18 cellular contexts compared by ENCODE assay signal in genomic region chr9:87071473-87071872, GRCh38.
A peak's percentile ranks its signal among the peaks of the same experiment; 100 is the strongest.
DNase-seq lines count a peak whose midpoint lies in the region; FAIRE-seq and TF ChIP-seq lines count a peak whose summit lies in the region.
"Had no signal": no experiment of that assay in that cellular context is flagged by ENCODE, and none has a peak within 500 bp of the region (broad histone marks: within the 10 kb centered on the region; RNA-seq: fewer than 3 reads in every experiment).

No MANE protein-coding gene starts in this region.

- H4K20me1 ChIP-seq in mammary epithelial cell (ENCODE audit: insufficient read depth, low read length) = no peaks in the 10 kb centered on the region
- no peaks in the 10 kb centered on the region for H4K20me1 ChIP-seq in keratinocyte (ENCODE audit: control insufficient read depth, extremely low read depth, insufficient read depth, low read length)

- no peaks in the 10 kb centered on the region for H3K79me1 ChIP-seq in trophoblast cell (ENCODE audit: low read length)

- H3K4ac ChIP-seq in trophoblast cell (ENCODE audit: low read depth, low read length) = no peak overlapping the region

- H3K9ac ChIP-seq in mammary epithelial cell (ENCODE audit: insufficient read depth, low read length) (no peak overlapping the region), keratinocyte (ENCODE audit: control insufficient read depth, extremely low read depth, insufficient read depth, low read length) (no peak overlapping the region), trophoblast cell (ENCODE audit: low read length) (no peak overlapping the region)

- no peaks in the 10 kb centered on the region for H3K9me1 ChIP-seq in keratinocyte (ENCODE audit: control insufficient read depth, extremely low read depth, insufficient read depth, low read length)

- no peak overlapping the region for H4K12ac ChIP-seq in trophoblast cell (ENCODE audit: low read depth, low read length)

- H2AFZ ChIP-seq in mammary epithelial cell (ENCODE audit: low read depth, low read length) = no peak overlapping the region
- no peak overlapping the region for H2AFZ ChIP-seq in keratinocyte (ENCODE audit: control insufficient read depth, low read length)
- H2AFZ ChIP-seq in trophoblast cell (ENCODE audit: insufficient read depth, low read length, poor library complexity) = no peak overlapping the region

- 0% methylated on average over 1 of the region's 3 CpGs for WGBS in mammary epithelial cell (ENCODE audit: low coverage, missing lambda C conversion rate)
- WGBS in trophoblast cell (ENCODE audit: extremely low coverage, insufficient coverage, insufficient read length) = no CpG with 5 or more reads among the region's 3 CpGs

- no peak overlapping the region for H4K91ac ChIP-seq in trophoblast cell (ENCODE audit: low read depth, low read length)

- H3K4me2 ChIP-seq in mammary epithelial cell (ENCODE audit: insufficient read depth, low read depth, low read length) (no peak overlapping the region), keratinocyte (ENCODE audit: control insufficient read depth, extremely low read depth, insufficient read depth, low read depth, low read length) (no peak overlapping the region), trophoblast cell (ENCODE audit: low read length) (no peak overlapping the region)
- H3K4me2 ChIP-seq: A549 had no signal

- H3K9me3 ChIP-seq in mammary epithelial cell (replicated peaks; ENCODE audit: insufficient read depth, low read length) = peaks cover 5% of the 10 kb centered on the region
- peaks cover 5% of the 10 kb centered on the region for H3K9me3 ChIP-seq in keratinocyte (ENCODE audit: control insufficient read depth, low read depth, low read length)
- H3K9me3 ChIP-seq in trophoblast cell (ENCODE audit: insufficient read depth, low read depth, low read length) = no peaks in the 10 kb centered on the region
- H3K9me3 ChIP-seq: A549, BE2C, SJSA1 had no signal

- no peaks in the 10 kb centered on the region for H3K79me2 ChIP-seq in mammary epithelial cell (ENCODE audit: insufficient read depth, low read length)
- H3K79me2 ChIP-seq in keratinocyte (ENCODE audit: control insufficient read depth, insufficient read depth, low read length) = no peaks in the 10 kb centered on the region
- H3K79me2 ChIP-seq in trophoblast cell (ENCODE audit: control insufficient read depth, insufficient read depth, low read length, poor library complexity) = no peaks in the 10 kb centered on the region

- H3K27ac ChIP-seq in mammary epithelial cell (ENCODE audit: insufficient read depth, low read depth, low read length) (peak overlapping the region; percentile 77), keratinocyte (ENCODE audit: control insufficient read depth, insufficient read depth, low read length) (peak overlapping the region; percentile 23), trophoblast cell (ENCODE audit: low read depth, low read length) (no peak overlapping the region)
- H3K27ac ChIP-seq: A549, SJSA1 had no signal

- H3K4me1 ChIP-seq in mammary epithelial cell (ENCODE audit: insufficient read depth, low read length) (peaks cover 22% of the 10 kb centered on the region), keratinocyte (ENCODE audit: control insufficient read depth, extremely low read depth, insufficient read depth, low read length) (peaks cover 4% of the 10 kb centered on the region), trophoblast cell (ENCODE audit: control insufficient read depth in 1 of 2, insufficient read depth in 2 of 2, low read length in 2 of 2) (no peaks in the 10 kb centered on the region)
- H3K4me1 ChIP-seq: A549, BE2C, SJSA1 had no signal

- H3K4me3 ChIP-seq in AG10803 (ENCODE audit: low read length) (no peak overlapping the region), mammary epithelial cell (replicated peaks in 1 of 3; ENCODE audit: insufficient read depth in 1 of 3, low read depth in 2 of 3, low read length in 3 of 3) (no peak overlapping the region), keratinocyte (ENCODE audit: control insufficient read depth in 2 of 3, extremely low read depth in 1 of 3, insufficient read depth in 2 of 3, low read depth in 1 of 3, low read length in 3 of 3) (no peak overlapping the region), trophoblast cell (ENCODE audit: low read depth, low read length) (no peak overlapping the region)
- H3K4me3 ChIP-seq: A549, GM12878, SJSA1 had no signal

- H3K27me3 ChIP-seq in mammary epithelial cell (ENCODE audit: insufficient read depth, low read length) = no peaks in the 10 kb centered on the region
- no peaks in the 10 kb centered on the region for H3K27me3 ChIP-seq in keratinocyte (ENCODE audit: control insufficient read depth, extremely low read depth, insufficient read depth, low read length)
- H3K27me3 ChIP-seq in trophoblast cell (ENCODE audit: insufficient read depth, low read length) = no peaks in the 10 kb centered on the region
- H3K27me3 ChIP-seq: BE2C, SJSA1 had no signal

- dilution Hi-C loops in mammary epithelial cell (cut with HindIII; ENCODE audit: low sequenced_read_pairs) (no loop called here), keratinocyte (cut with MboI; ENCODE audit: extremely low pct_ligation_motif_present, low sequenced_read_pairs) (no loop called here)

- in situ Hi-C loops in mammary epithelial cell (cut with MboI; ENCODE audit: low sequenced_read_pairs in 2 of 2) = no loop called here

- peak; percentile 6 for DNase-seq in AG10803 (ENCODE audit: low read depth)
- peak; percentile 12 for DNase-seq in M059J (ENCODE audit: low read depth)
- peak; percentile 97 for DNase-seq in mammary epithelial cell
- peak; percentile 54 for DNase-seq in keratinocyte (ENCODE audit: low read depth, low spot score)
- no peak for DNase-seq in DMS53 treated with DMSO at 0.1 percent for 48 hours (lab: John Stamatoyannopoulos, UW; ENCODE audit: unreplicated experiment)
- DNase-seq in trophoblast cell = no peak
- no peak for DNase-seq in activated CD4-positive, alpha-beta T cell treated with anti-CD3 and anti-CD28 coated beads, Interleukin-2, amount 50 U/mL, for 1 hour
- no peak for DNase-seq in effector CD8-positive, alpha-beta T cell (lab: John Stamatoyannopoulos, UW)
- DNase-seq: BE2C, DMS79 treated with DMSO at 0.1 percent for 48 hours, GOT3, NCI-H1417, NCI-H187, NCI-H2107, NCI-H510A had no signal

- H2BK12ac ChIP-seq in trophoblast cell (ENCODE audit: low read length) = no peak overlapping the region

- intact Hi-C loops in mammary epithelial cell (cut with micrococcal nuclease) = loop anchor here (1.0 to 2.0 kb wide), 2 partner anchors 36 to 89 kb away; no protein-coding TSS in a partner anchor

- no peaks in the 10 kb centered on the region for H3K36me3 ChIP-seq in mammary epithelial cell (ENCODE audit: insufficient read depth, low read length)
- H3K36me3 ChIP-seq in keratinocyte (ENCODE audit: control insufficient read depth in 2 of 2, extremely low read depth in 1 of 2, insufficient read depth in 2 of 2, low read length in 2 of 2) = no peaks in the 10 kb centered on the region
- H3K36me3 ChIP-seq in trophoblast cell (ENCODE audit: control insufficient read depth in 1 of 2, insufficient read depth in 2 of 2, low read length in 2 of 2) = no peaks in the 10 kb centered on the region
- H3K36me3 ChIP-seq: BE2C, SJSA1 had no signal

- H2BK5ac ChIP-seq in trophoblast cell (ENCODE audit: low read depth, low read length, poor library complexity) = no peak overlapping the region

- TF ChIP-seq CTCF in AG10803 (conservative IDR thresholded peaks at IDR 0.05; ENCODE audit: low read length) (no peak), mammary epithelial cell (conservative IDR thresholded peaks at IDR 0.05 in 1 of 2, IDR thresholded peaks at IDR 0.05 in 1 of 2; ENCODE audit: extremely low read depth in 1 of 2, insufficient read depth in 1 of 2, low read depth in 1 of 2, low read length in 2 of 2) (no peak), keratinocyte (optimal IDR thresholded peaks at IDR 0.05 in 1 of 3, IDR thresholded peaks at IDR 0.05 in 1 of 3, conservative IDR thresholded peaks at IDR 0.05 in 1 of 3; ENCODE audit: extremely low read depth in 1 of 3, insufficient read depth in 2 of 3, low read length in 3 of 3) (no peak)

- no TSS peak for BruUV-seq in mammary epithelial cell (replicated peaks; lab: Mats Ljungman, UMichigan)

- H4K8ac ChIP-seq in trophoblast cell (ENCODE audit: low read depth, low read length) = no peak overlapping the region

- no peak overlapping the region for H3K18ac ChIP-seq in trophoblast cell (ENCODE audit: low read length)

- CTCF ChIA-PET in mammary epithelial cell (lab: Charles Lee; ENCODE audit: low non-redundant PET) = no interaction called here

- no peak overlapping the region for H2BK120ac ChIP-seq in trophoblast cell (ENCODE audit: insufficient read depth, low read length, poor library complexity)

- H3K14ac ChIP-seq in trophoblast cell (ENCODE audit: low read length) = no peak overlapping the region

- no peak overlapping the region for H2AK5ac ChIP-seq in trophoblast cell (ENCODE audit: low read length)

- H3K23ac ChIP-seq in trophoblast cell (ENCODE audit: low read length) = no peak overlapping the region

- FAIRE-seq in keratinocyte (lab: Jason Lieb, UNC) = no peak
- FAIRE-seq: A549, GM12878 had no signal

Comparison
In these comparisons a context has a peak if more than half of its experiments do, and no peak if none do; other contexts are left out.
1. DNase-seq: peak in AG10803 (single experiment), M059J (single experiment), mammary epithelial cell (single experiment) and keratinocyte (single experiment); none in DMS53 treated with DMSO at 0.1 percent for 48 hours (single experiment), trophoblast cell (0 of 2), activated CD4-positive, alpha-beta T cell treated with anti-CD3 and anti-CD28 coated beads, Interleukin-2, amount 50 U/mL, for 1 hour (single experiment) and effector CD8-positive, alpha-beta T cell (single experiment).